In genomic region chr17:43755389-43755875, GRCh38 we compare ENCODE assay signal across 1 cellular context.
A peak's percentile ranks its signal among the peaks of the same experiment; 100 is the strongest.
TF ChIP-seq lines count a peak whose summit lies in the region.

No MANE protein-coding gene starts in this region.

TF ChIP-seq in K562, 482 proteins besides CTCF, POLR2A, EP300 and RAD21:
- TF ChIP-seq KDM1A (IDR thresholded peaks at IDR 0.05), result no peak
- TF ChIP-seq ZBTB33 (CRISPR knock-in tag; IDR thresholded peaks at IDR 0.05), result peak; percentile 68
TF ChIP-seq in K562: peak in this region for 1.
